ENCODE assay signal across 12 cellular contexts in genomic region chr6:37940074-37940847, GRCh38.
DNase-seq lines count a peak whose midpoint lies in the region; FAIRE-seq and TF ChIP-seq lines count a peak whose summit lies in the region.
"Had no signal": no experiment of that assay in that cellular context is flagged by ENCODE, and none has a peak within 500 bp of the region (broad histone marks: within the 10 kb centered on the region; RNA-seq: fewer than 3 reads in every experiment).

No MANE protein-coding gene starts in this region.

- CTCF ChIA-PET in MCF 10A (lab: Yijun Ruan, JAX) = interaction anchor here (0.6 to 0.7 kb wide), 2 partner anchors 40 to 204 kb away, joined by 3 to 4 read pairs; no protein-coding TSS in a partner anchor
- CTCF ChIA-PET in mammary epithelial cell (lab: Charles Lee; ENCODE audit: low non-redundant PET) = no interaction called here

- H3K9me3 ChIP-seq in mammary epithelial cell (replicated peaks; ENCODE audit: insufficient read depth, low read length) (no peaks in the 10 kb centered on the region), astrocyte (ENCODE audit: insufficient read depth, low read depth, low read length) (no peaks in the 10 kb centered on the region), hepatocyte (ENCODE audit: low read depth) (no peaks in the 10 kb centered on the region), testis (no peaks in the 10 kb centered on the region)
- H3K9me3 ChIP-seq: A549, ascending aorta had no signal

- H3K36me3 Mint-ChIP-seq in MCF 10A (ENCODE audit: insufficient read depth, unreplicated experiment) (no peaks in the 10 kb centered on the region), astrocyte (ENCODE audit: low read depth, unreplicated experiment) (peaks cover 3% of the 10 kb centered on the region)

- H3K79me2 ChIP-seq in mammary epithelial cell (ENCODE audit: insufficient read depth, low read length) (peaks cover 73% of the 10 kb centered on the region), astrocyte (ENCODE audit: insufficient read depth, low read length) (peaks cover 81% of the 10 kb centered on the region), hepatocyte (peaks cover 94% of the 10 kb centered on the region)

- H3K27me3 Mint-ChIP-seq in MCF 10A (ENCODE audit: insufficient read depth, unreplicated experiment) (no peaks in the 10 kb centered on the region), astrocyte (ENCODE audit: low read depth, unreplicated experiment) (no peaks in the 10 kb centered on the region)

- H3K4me3 Mint-ChIP-seq in MCF 10A (ENCODE audit: unreplicated experiment) (no peak overlapping the region), astrocyte (ENCODE audit: unreplicated experiment) (no peak overlapping the region)

- no peaks in the 10 kb centered on the region for H3K4me1 Mint-ChIP-seq in MCF 10A (ENCODE audit: insufficient read depth, unreplicated experiment)
- H3K4me1 Mint-ChIP-seq in astrocyte (ENCODE audit: low read depth, unreplicated experiment) = peaks cover 47% of the 10 kb centered on the region

- WGBS in mammary epithelial cell (ENCODE audit: low coverage, missing lambda C conversion rate) = 100% methylated on average over 3 of the region's 3 CpGs
- WGBS in hepatocyte (ENCODE audit: low lambda C conversion rate, missing lambda C conversion rate) = 86% methylated on average over 3 of the region's 3 CpGs
- 79 to 85% methylated on average over 3 of the region's 3 CpGs for WGBS in testis, 2 donors

- H3K27ac ChIP-seq in mammary epithelial cell (ENCODE audit: insufficient read depth, low read depth, low read length) (no peak overlapping the region), astrocyte (ENCODE audit: low read depth, low read length) (no peak overlapping the region), hepatocyte (no peak overlapping the region), testis (peak overlapping the region in 1 of 2 donors; percentile 46)
- H3K27ac ChIP-seq: A549, ascending aorta had no signal

- no peak for TF ChIP-seq CTCF in MCF 10A (IDR thresholded peaks at IDR 0.05; ENCODE audit: unreplicated experiment)
- TF ChIP-seq CTCF in mammary epithelial cell (conservative IDR thresholded peaks at IDR 0.05 in 1 of 2, IDR thresholded peaks at IDR 0.05 in 1 of 2; ENCODE audit: extremely low read depth in 1 of 2, insufficient read depth in 1 of 2, low read depth in 1 of 2, low read length in 2 of 2) = no peak
- no peak for TF ChIP-seq CTCF in astrocyte (IDR thresholded peaks at IDR 0.05; ENCODE audit: insufficient read depth, low read depth, low read length)
- no peak for TF ChIP-seq CTCF in hepatocyte (IDR thresholded peaks at IDR 0.05; ENCODE audit: poor library complexity)
- no peak for TF ChIP-seq CTCF in testis (IDR thresholded peaks at IDR 0.05)
- TF ChIP-seq CTCF in GM13977 (IDR thresholded peaks at IDR 0.05; ENCODE audit: extremely low read depth, insufficient read depth, missing control alignments) = no peak

- H3K27me3 ChIP-seq in mammary epithelial cell (ENCODE audit: insufficient read depth, low read length) (no peaks in the 10 kb centered on the region), astrocyte (ENCODE audit: insufficient read depth, low read length) (no peaks in the 10 kb centered on the region), hepatocyte (no peaks in the 10 kb centered on the region), testis (no peaks in the 10 kb centered on the region)
- H3K27me3 ChIP-seq: ascending aorta had no signal

- H3K4me3 ChIP-seq in mammary epithelial cell (replicated peaks in 1 of 3; ENCODE audit: insufficient read depth in 1 of 3, low read depth in 2 of 3, low read length in 3 of 3) (no peak overlapping the region), astrocyte (ENCODE audit: insufficient read depth, low read depth, low read length) (no peak overlapping the region), hepatocyte (no peak overlapping the region), testis (no peak overlapping the region)
- H3K4me3 ChIP-seq: A549, ascending aorta had no signal

- H3K9me3 Mint-ChIP-seq in MCF 10A (ENCODE audit: unreplicated experiment) (no peaks in the 10 kb centered on the region), astrocyte (ENCODE audit: unreplicated experiment) (no peaks in the 10 kb centered on the region)

- H3K36me3 ChIP-seq in mammary epithelial cell (ENCODE audit: insufficient read depth, low read length) (no peaks in the 10 kb centered on the region), astrocyte (ENCODE audit: insufficient read depth, low read length) (no peaks in the 10 kb centered on the region), hepatocyte (replicated peaks; ENCODE audit: insufficient read depth, low read depth) (no peaks in the 10 kb centered on the region), testis (ENCODE audit: low read depth, missing control alignments) (no peaks in the 10 kb centered on the region)
- H3K36me3 ChIP-seq: ascending aorta had no signal

- FAIRE-seq in astrocyte (lab: Jason Lieb, UNC) = no peak
- FAIRE-seq: A549 had no signal

- in situ Hi-C loops in mammary epithelial cell (cut with MboI; ENCODE audit: low sequenced_read_pairs in 2 of 2) = no loop called here
- in situ Hi-C loops in GM13977 (cut with MboI; ENCODE audit: low pct_unique_long_range_greater_than_20kb, low sequenced_read_pairs, unreplicated experiment) = no loop called here

- no peaks in the 10 kb centered on the region for H3K9me2 ChIP-seq in hepatocyte (replicated peaks; ENCODE audit: insufficient read depth)

- peaks cover 2% of the 10 kb centered on the region for H4K20me1 ChIP-seq in mammary epithelial cell (ENCODE audit: insufficient read depth, low read length)
- peaks cover 84% of the 10 kb centered on the region for H4K20me1 ChIP-seq in astrocyte (ENCODE audit: insufficient read depth, low read length)
- H4K20me1 ChIP-seq in hepatocyte (ENCODE audit: insufficient read depth, poor library complexity, severe bottlenecking) = peaks cover 78% of the 10 kb centered on the region

- dilution Hi-C loops in mammary epithelial cell (cut with HindIII; ENCODE audit: low sequenced_read_pairs) = no loop called here

- H3K4me1 ChIP-seq in mammary epithelial cell (ENCODE audit: insufficient read depth, low read length) (no peaks in the 10 kb centered on the region), astrocyte (ENCODE audit: insufficient read depth, low read length) (peaks cover 3% of the 10 kb centered on the region), hepatocyte (ENCODE audit: insufficient read depth) (no peaks in the 10 kb centered on the region), testis (peaks cover 29% of the 10 kb centered on the region)
- H3K4me1 ChIP-seq: ascending aorta had no signal

- BruUV-seq in MCF 10A (replicated peaks; lab: Mats Ljungman, UMichigan) = no TSS peak
- no TSS peak for BruUV-seq in mammary epithelial cell (replicated peaks; lab: Mats Ljungman, UMichigan)

- H3K4me2 ChIP-seq in mammary epithelial cell (ENCODE audit: insufficient read depth, low read depth, low read length) (no peak overlapping the region), astrocyte (ENCODE audit: low read length) (no peak overlapping the region), hepatocyte (no peak overlapping the region)
- H3K4me2 ChIP-seq: A549 had no signal

- H3K27ac Mint-ChIP-seq in MCF 10A (ENCODE audit: low read depth, unreplicated experiment) (no peak overlapping the region), astrocyte (ENCODE audit: unreplicated experiment) (no peak overlapping the region)

- DNase-seq in MCF 10A (ENCODE audit: unreplicated experiment) (peak; percentile 11), mammary epithelial cell (no peak), astrocyte (ENCODE audit: low read depth) (peak; percentile 29), hepatocyte (ENCODE audit: low spot score) (peak; percentile 24), testis (peak; percentile 81), germinal center (ENCODE audit: low spot score) (no peak), GM13977 (ENCODE audit: low spot score) (no peak)
- no peak for DNase-seq in activated CD4-positive, alpha-beta T cell treated with anti-CD3 and anti-CD28 coated beads for 4 hours
- DNase-seq: kidney glomerular epithelial cell, NCI-H1694 had no signal

- no peak for TF ChIP-seq POLR2A in testis (IDR thresholded peaks at IDR 0.05)

- intact Hi-C loops in MCF 10A (cut with micrococcal nuclease) (no loop called here), mammary epithelial cell (cut with micrococcal nuclease) (no loop called here), testis (cut with DNase I; ENCODE audit: low total_unique reads) (no loop called here)

- H3K9ac ChIP-seq in mammary epithelial cell (ENCODE audit: insufficient read depth, low read length) = no peak overlapping the region
- H3K9ac ChIP-seq in astrocyte (ENCODE audit: low read length) = no peak overlapping the region

- POLR2A ChIA-PET in MCF 10A (lab: Yijun Ruan, JAX) = interaction anchor here (2.5 kb wide), 1 partner anchor 122 kb away, joined by 5 read pairs; no protein-coding TSS in a partner anchor

- no peak overlapping the region for H2AFZ ChIP-seq in mammary epithelial cell (ENCODE audit: low read depth, low read length)
- H2AFZ ChIP-seq in astrocyte (ENCODE audit: low read depth, low read length) = no peak overlapping the region
- no peak overlapping the region for H2AFZ ChIP-seq in hepatocyte

Comparison
In these comparisons a context has a peak if more than half of its experiments do, and no peak if none do; other contexts are left out.
1. DNase-seq: peak in MCF 10A (single experiment), astrocyte (single experiment), hepatocyte (single experiment) and testis (single experiment); none in mammary epithelial cell (single experiment), germinal center (single experiment), GM13977 (single experiment) and activated CD4-positive, alpha-beta T cell treated with anti-CD3 and anti-CD28 coated beads for 4 hours (0 of 2).